Comparison of ENCODE assay signal across 8 cellular contexts in genomic region chr12:52191841-52192791, GRCh38. TPM values are rescaled to one million over a fixed set of nuclear protein-coding genes. Genes with fewer than 3 reads are reported as not detected.
DNase-seq lines count a peak whose midpoint lies in the region; ATAC-seq, FAIRE-seq and TF ChIP-seq lines count a peak whose summit lies in the region.

Gene KRT80 (minus strand): TSS chr12:52192014. CDS start chr12:52191902, 112 bp downstream.

- H3K27ac Mint-ChIP-seq in astrocyte (ENCODE audit: unreplicated experiment): peak within 1 kb of the TSS; percentile 94

- no peaks in the 10 kb centered on the region for H3K27me3 ChIP-seq in astrocyte (ENCODE audit: insufficient read depth, low read length)

- TF ChIP-seq CTCF in astrocyte (IDR thresholded peaks at IDR 0.05; ENCODE audit: insufficient read depth, low read depth, low read length): no peak

- no peaks in the 10 kb centered on the region for H3K27me3 Mint-ChIP-seq in astrocyte (ENCODE audit: low read depth, unreplicated experiment)

- DNase-seq in H54 (ENCODE audit: insufficient read length, low spot score) (peak; percentile 93), NCI-H2196 (lab: John Stamatoyannopoulos, UW; ENCODE audit: unreplicated experiment) (peak; percentile 98), astrocyte (ENCODE audit: low read depth) (peak; percentile 99), hypothalamus (lab: John Stamatoyannopoulos, UW) (peak in 35 of 51 donors; percentile 9 to 80 (median 43))
- peak; percentile 8 for DNase-seq in stimulated activated CD4-positive, alpha-beta T cell treated with anti-CD3 and anti-CD28 coated beads, Interleukin-12 subunit alpha, Interleukin-12 subunit beta, amount 100 ng/mL, for 4 hours

- peak within 1 kb of the TSS; percentile 64 for H3K9ac ChIP-seq in astrocyte (ENCODE audit: low read length)

- no peaks in the 10 kb centered on the region for H3K9me3 ChIP-seq in astrocyte (ENCODE audit: insufficient read depth, low read depth, low read length)

- no peaks in the 10 kb centered on the region for H4K20me1 ChIP-seq in astrocyte (ENCODE audit: insufficient read depth, low read length)

- peak within 1 kb of the TSS; percentile 57 for H3K4me2 ChIP-seq in astrocyte (ENCODE audit: low read length)

- no peaks in the 10 kb centered on the region for H3K79me2 ChIP-seq in astrocyte (ENCODE audit: insufficient read depth, low read length)

- H3K4me3 Mint-ChIP-seq in astrocyte (ENCODE audit: unreplicated experiment): peak within 1 kb of the TSS; percentile 14

- H3K9me3 Mint-ChIP-seq in astrocyte (ENCODE audit: unreplicated experiment): no peaks in the 10 kb centered on the region

- no peak for ATAC-seq in GM21526 (IDR thresholded peaks at IDR 0.05; ENCODE audit: low FRiP score, unreplicated experiment)
- no peak for ATAC-seq in GM18861 (IDR thresholded peaks at IDR 0.05; ENCODE audit: unreplicated experiment)
- no peak for ATAC-seq in HG03097 (IDR thresholded peaks at IDR 0.05; ENCODE audit: low FRiP score, unreplicated experiment)

- FAIRE-seq in H54 (lab: Jason Lieb, UNC) (peak; percentile 20), astrocyte (lab: Jason Lieb, UNC) (peak; percentile 97)

- H3K4me1 Mint-ChIP-seq in astrocyte (ENCODE audit: low read depth, unreplicated experiment): peaks cover 63% of the 10 kb centered on the region

- H3K4me3 ChIP-seq in astrocyte (ENCODE audit: insufficient read depth, low read depth, low read length): no peak within 1 kb of the TSS

- no peak within 1 kb of the TSS for H2AFZ ChIP-seq in astrocyte (ENCODE audit: low read depth, low read length)

- H3K36me3 ChIP-seq in astrocyte (ENCODE audit: insufficient read depth, low read length): no peaks in the 10 kb centered on the region

- no peaks in the 10 kb centered on the region for H3K36me3 Mint-ChIP-seq in astrocyte (ENCODE audit: low read depth, unreplicated experiment)

- peak within 1 kb of the TSS; percentile 84 for H3K27ac ChIP-seq in astrocyte (ENCODE audit: low read depth, low read length)

- peaks cover 68% of the 10 kb centered on the region for H3K4me1 ChIP-seq in astrocyte (ENCODE audit: insufficient read depth, low read length)

- peak; percentile 46 for TF ChIP-seq POLR2A in H54 (IDR thresholded peaks at IDR 0.05; ENCODE audit: low read depth, low read length)

RNA-seq across cellular contexts. Expression of gene KRT80, which starts in this region (rescaled TPM):
- 2.8 and 3.6 TPM in 2 replicates for total RNA-seq in astrocyte

Comparison
In these comparisons a context has a peak if more than half of its experiments do, and no peak if none do; other contexts are left out.
1. DNase-seq: peak in every context shown above with its lines; median percentile 99 in astrocyte; 98 in NCI-H2196; 93 in H54; 43 in hypothalamus; 8 in stimulated activated CD4-positive, alpha-beta T cell treated with anti-CD3 and anti-CD28 coated beads, Interleukin-12 subunit alpha, Interleukin-12 subunit beta, amount 100 ng/mL, for 4 hours.